26 cellular contexts compared by ENCODE assay signal in genomic region chrX:97850911-97851310, GRCh38.
"Had no signal": no experiment of that assay in that cellular context is flagged by ENCODE, and none has a peak within 500 bp of the region (broad histone marks: within the 10 kb centered on the region; RNA-seq: fewer than 3 reads in every experiment).

No MANE protein-coding gene starts in this region.

- H3K36me3 Mint-ChIP-seq: activated CD4-positive, alpha-beta memory T cell treated with anti-CD3 and anti-CD28 coated beads for 36 hours; activated naive CD4-positive, alpha-beta T cell treated with anti-CD3 and anti-CD28 coated beads, Interleukin-2, amount 10 ng/mL, durations not matched to agents 7 days and 5 days; activated naive CD8-positive, alpha-beta T cell had no signal

- H3K27me3 Mint-ChIP-seq: activated CD4-positive, alpha-beta memory T cell treated with anti-CD3 and anti-CD28 coated beads for 36 hours; activated CD4-positive, alpha-beta T cell treated with anti-CD3 and anti-CD28 coated beads, Interleukin-2, amount 10 ng/mL, durations not matched to agents 7 days and 5 days; activated naive CD4-positive, alpha-beta T cell treated with anti-CD3 and anti-CD28 coated beads, Interleukin-2, amount 10 ng/mL, durations not matched to agents 7 days and 5 days; activated naive CD8-positive, alpha-beta T cell; activated naive CD8-positive, alpha-beta T cell treated with anti-CD3 and anti-CD28 coated beads, Interleukin-2, amount 50 U/mL, for 24 hours; central memory CD8-positive, alpha-beta T cell had no signal

- H3K4me3 Mint-ChIP-seq: activated CD4-positive, alpha-beta memory T cell treated with anti-CD3 and anti-CD28 coated beads for 36 hours; activated CD4-positive, alpha-beta T cell treated with anti-CD3 and anti-CD28 coated beads, Interleukin-2, amount 10 ng/mL, durations not matched to agents 7 days and 5 days; activated naive CD4-positive, alpha-beta T cell treated with anti-CD3 and anti-CD28 coated beads, Interleukin-2, amount 10 ng/mL, durations not matched to agents 7 days and 5 days; activated naive CD8-positive, alpha-beta T cell; activated naive CD8-positive, alpha-beta T cell treated with anti-CD3 and anti-CD28 coated beads, Interleukin-2, amount 50 U/mL, for 24 hours; activated T-cell treated with anti-CD3 and anti-CD28 coated beads, Interleukin-2, amount 50 U/mL, for 4 hours; central memory CD8-positive, alpha-beta T cell had no signal

- H3K27me3 ChIP-seq: cardiac muscle cell had no signal

- H3K4me3 ChIP-seq: cardiac muscle cell, K562 had no signal

- H3K27ac ChIP-seq: cardiac muscle cell had no signal

- H3K36me3 ChIP-seq: cardiac muscle cell had no signal

- H3K27ac Mint-ChIP-seq: activated CD4-positive, alpha-beta memory T cell treated with anti-CD3 and anti-CD28 coated beads for 36 hours; activated CD4-positive, alpha-beta T cell treated with anti-CD3 and anti-CD28 coated beads, Interleukin-2, amount 10 ng/mL, durations not matched to agents 7 days and 5 days; activated naive CD4-positive, alpha-beta T cell treated with anti-CD3 and anti-CD28 coated beads, Interleukin-2, amount 10 ng/mL, durations not matched to agents 7 days and 5 days; activated naive CD8-positive, alpha-beta T cell; activated naive CD8-positive, alpha-beta T cell treated with anti-CD3 and anti-CD28 coated beads, Interleukin-2, amount 50 U/mL, for 24 hours had no signal

- DNase-seq: activated CD4-positive, alpha-beta memory T cell treated with anti-CD3 and anti-CD28 coated beads for 36 hours; activated CD4-positive, alpha-beta T cell treated with anti-CD3 and anti-CD28 coated beads, Interleukin-2, amount 10 ng/mL, durations not matched to agents 7 days and 5 days; activated CD8-positive, alpha-beta memory T cell treated with anti-CD3 and anti-CD28 coated beads, Interleukin-2, amount 50 U/mL, for 4 hours; activated effector memory CD4-positive, alpha-beta T cell treated with Interleukin-2 at 50 U/mL for 16 hours; activated naive CD4-positive, alpha-beta T cell treated with anti-CD3 and anti-CD28 coated beads, Interleukin-2, amount 10 ng/mL, durations not matched to agents 7 days and 5 days; activated naive CD8-positive, alpha-beta T cell treated with anti-CD3 and anti-CD28 coated beads, Interleukin-2, amount 50 U/mL, for 24 hours; activated T-cell treated with anti-CD3 and anti-CD28 coated beads for 4 hours; activated T-cell treated with anti-CD3 and anti-CD28 coated beads, Interleukin-2, amount 50 U/mL, for 4 hours; anterior cingulate cortex; MM.1S; MV-4-11; NCI-H1092; NCI-H1436 treated with DMSO at 0.1 percent for 48 hours; NCI-H1694 treated with DMSO at 0.1 percent for 48 hours; NCI-H2029; NCI-H345; NCI-H524 treated with DMSO at 0.1 percent for 48 hours; Right ventricle myocardium superior; SW 1271; T-helper 1 cell; T-helper 2 cell; T-helper 9 cell had no signal

- H3K9me3 Mint-ChIP-seq: activated naive CD8-positive, alpha-beta T cell treated with anti-CD3 and anti-CD28 coated beads, Interleukin-2, amount 50 U/mL, for 24 hours; central memory CD8-positive, alpha-beta T cell had no signal

- H3K4me1 Mint-ChIP-seq: activated CD4-positive, alpha-beta T cell treated with anti-CD3 and anti-CD28 coated beads, Interleukin-2, amount 10 ng/mL, durations not matched to agents 7 days and 5 days; activated naive CD4-positive, alpha-beta T cell treated with anti-CD3 and anti-CD28 coated beads, Interleukin-2, amount 10 ng/mL, durations not matched to agents 7 days and 5 days; activated naive CD8-positive, alpha-beta T cell treated with anti-CD3 and anti-CD28 coated beads, Interleukin-2, amount 50 U/mL, for 24 hours; central memory CD8-positive, alpha-beta T cell had no signal

- ATAC-seq: activated naive CD8-positive, alpha-beta T cell treated with anti-CD3 and anti-CD28 coated beads, Interleukin-2, amount 50 U/mL, for 24 hours; activated T-cell treated with anti-CD3 and anti-CD28 coated beads, Interleukin-2, amount 50 U/mL, for 4 hours; K562 had no signal
